In genomic region chr17:73151888-73152633, GRCh38 we compare ENCODE assay signal across 15 cellular contexts. TPM values are rescaled to one million over a fixed set of nuclear protein-coding genes. Genes with fewer than 3 reads are reported as not detected.
DNase-seq lines count a peak whose midpoint lies in the region; ATAC-seq and TF ChIP-seq lines count a peak whose summit lies in the region.
"Had no signal": no experiment of that assay in that cellular context is flagged by ENCODE, and none has a peak within 500 bp of the region (broad histone marks: within the 10 kb centered on the region; RNA-seq: fewer than 3 reads in every experiment).

No MANE protein-coding gene starts in this region.

- H3K36me3 ChIP-seq in OCI-LY7 (ENCODE audit: insufficient read depth, low read length) (no peaks in the 10 kb centered on the region), hepatocyte (replicated peaks; ENCODE audit: insufficient read depth, low read depth) (no peaks in the 10 kb centered on the region), upper lobe of right lung (no peaks in the 10 kb centered on the region)
- H3K36me3 ChIP-seq: tibial artery had no signal

- H3K27ac ChIP-seq in OCI-LY7 (ENCODE audit: low read depth, low read length, poor library complexity, severe bottlenecking) (peak overlapping the region; percentile 31), hepatocyte (peak overlapping the region; percentile 19), upper lobe of right lung (no peak overlapping the region)
- H3K27ac ChIP-seq: tibial artery had no signal

- CTCF ChIA-PET in OCI-LY7 (lab: Charles Lee; ENCODE audit: unreplicated experiment): no interaction called here

- H3K4me3 Mint-ChIP-seq in activated T-cell treated with anti-CD3 and anti-CD28 coated beads, Interleukin-2, amount 50 U/mL, for 72 hours: no peak overlapping the region

- no peaks in the 10 kb centered on the region for H3K27me3 ChIP-seq in hepatocyte
- no peaks in the 10 kb centered on the region for H3K27me3 ChIP-seq in upper lobe of right lung

- H3K4me2 ChIP-seq in OCI-LY7 (ENCODE audit: low read length) (peak overlapping the region; percentile 37), hepatocyte (no peak overlapping the region)
- H3K4me2 ChIP-seq: smooth muscle cell had no signal

- no peaks in the 10 kb centered on the region for H3K27me3 Mint-ChIP-seq in activated T-cell treated with anti-CD3 and anti-CD28 coated beads, Interleukin-2, amount 50 U/mL, for 72 hours (ENCODE audit: low read depth)

- no TSS peak for BruUV-seq in OCI-LY7 (replicated peaks; lab: Mats Ljungman, UMichigan)

- TF ChIP-seq CTCF in OCI-LY7 (conservative IDR thresholded peaks at IDR 0.05; ENCODE audit: low read length) (no peak), hepatocyte (IDR thresholded peaks at IDR 0.05; ENCODE audit: poor library complexity) (no peak), upper lobe of right lung (IDR thresholded peaks at IDR 0.05) (no peak)

- no peaks in the 10 kb centered on the region for H3K9me3 ChIP-seq in OCI-LY7 (ENCODE audit: low read length)
- no peaks in the 10 kb centered on the region for H3K9me3 ChIP-seq in hepatocyte (ENCODE audit: low read depth)
- no peaks in the 10 kb centered on the region for H3K9me3 ChIP-seq in upper lobe of right lung

- no peaks in the 10 kb centered on the region for H3K79me2 ChIP-seq in OCI-LY7 (ENCODE audit: insufficient read depth, low read depth, low read length)
- H3K79me2 ChIP-seq in hepatocyte: no peaks in the 10 kb centered on the region

- 62% methylated on average over 10 of the region's 10 CpGs for WGBS in hepatocyte (ENCODE audit: low lambda C conversion rate, missing lambda C conversion rate)

- H3K9me3 Mint-ChIP-seq in activated T-cell treated with anti-CD3 and anti-CD28 coated beads, Interleukin-2, amount 50 U/mL, for 72 hours: peaks cover 4 to 6% of the 10 kb centered on the region in 2 donors

- peaks cover 30% of the 10 kb centered on the region for H3K4me1 Mint-ChIP-seq in activated T-cell treated with anti-CD3 and anti-CD28 coated beads, Interleukin-2, amount 50 U/mL, for 72 hours (ENCODE audit: low read depth)

- peak overlapping the region; percentile 64 for H3K27ac Mint-ChIP-seq in activated T-cell treated with anti-CD3 and anti-CD28 coated beads, Interleukin-2, amount 50 U/mL, for 72 hours

- H3K36me3 Mint-ChIP-seq in activated T-cell treated with anti-CD3 and anti-CD28 coated beads, Interleukin-2, amount 50 U/mL, for 72 hours (ENCODE audit: insufficient read depth in 2 of 2): peaks cover 7 to 14% of the 10 kb centered on the region in 2 donors

- H4K20me1 ChIP-seq in OCI-LY7 (ENCODE audit: insufficient read depth, low read length) (no peaks in the 10 kb centered on the region), hepatocyte (ENCODE audit: insufficient read depth, poor library complexity, severe bottlenecking) (no peaks in the 10 kb centered on the region)

- DNase-seq in activated T-cell treated with anti-CD3 and anti-CD28 coated beads, Interleukin-2, amount 50 U/mL, for 72 hours: no peak
- DNase-seq in activated T-cell treated with anti-CD3 and anti-CD28 coated beads for 4 hours (no peak), OCI-LY7 (ENCODE audit: low spot score) (no peak), hepatocyte (ENCODE audit: low spot score) (no peak), upper lobe of right lung (no peak), NCI-H1436 (lab: John Stamatoyannopoulos, UW) (no peak)
- DNase-seq: activated CD4-positive, CD25-positive, alpha-beta regulatory T cell; activated effector memory CD4-positive, alpha-beta T cell treated with Interleukin-2 at 50 U/mL for 16 hours; DMS153; head of caudate nucleus; tibial artery had no signal

- ATAC-seq in activated T-cell treated with anti-CD3 and anti-CD28 coated beads, Interleukin-2, amount 50 U/mL, for 72 hours (replicated peaks in 1 of 2): no peak
- peak; percentile 27 for ATAC-seq in upper lobe of right lung
- ATAC-seq in GM18498 (IDR thresholded peaks at IDR 0.05; ENCODE audit: unreplicated experiment): no peak
- ATAC-seq in HG02763 (IDR thresholded peaks at IDR 0.05; ENCODE audit: unreplicated experiment): no peak

- H3K9me2 ChIP-seq in OCI-LY7 (ENCODE audit: insufficient read depth, low read length): no peaks in the 10 kb centered on the region
- H3K9me2 ChIP-seq in hepatocyte (replicated peaks; ENCODE audit: insufficient read depth): no peaks in the 10 kb centered on the region

- peak overlapping the region; percentile 81 for H2AFZ ChIP-seq in OCI-LY7 (ENCODE audit: low read length)
- H2AFZ ChIP-seq in hepatocyte: no peak overlapping the region

- H3K4me3 ChIP-seq in OCI-LY7 (ENCODE audit: low read depth, low read length, poor library complexity, severe bottlenecking): no peak overlapping the region
- no peak overlapping the region for H3K4me3 ChIP-seq in hepatocyte
- no peak overlapping the region for H3K4me3 ChIP-seq in upper lobe of right lung
- H3K4me3 ChIP-seq: smooth muscle cell, tibial artery had no signal

- POLR2A ChIA-PET in OCI-LY7 (lab: Charles Lee): no interaction called here

- H3K4me1 ChIP-seq in OCI-LY7 (ENCODE audit: insufficient read depth, low read length, poor library complexity, severe bottlenecking): peaks cover 23% of the 10 kb centered on the region
- peaks cover 7% of the 10 kb centered on the region for H3K4me1 ChIP-seq in hepatocyte (ENCODE audit: insufficient read depth)
- peaks cover 9% of the 10 kb centered on the region for H3K4me1 ChIP-seq in upper lobe of right lung
- H3K4me1 ChIP-seq: tibial artery had no signal

- intact Hi-C loops in OCI-LY7 (cut with micrococcal nuclease; ENCODE audit: unreplicated experiment): loop anchor here (10.0 kb wide), 1 partner anchor 597 kb away; no protein-coding TSS in a partner anchor
- intact Hi-C loops in upper lobe of right lung (cut with DNase I): no loop called here

RNA-seq across cellular contexts. Expression of gene SSTR2, which starts 12.7 kb away (rescaled TPM):
- under 1 TPM; 0.29 to 0.32 TPM for total RNA-seq in activated T-cell treated with anti-CD3 and anti-CD28 coated beads, Interleukin-2, amount 50 U/mL, for 72 hours
- not detected in 2 replicates for total RNA-seq in OCI-LY7 (2014; rRNA removed; shearing (Covaris generic))
- not detected in 2 replicates for total RNA-seq in OCI-LY7 (2022)
- total RNA-seq in hepatocyte: 0.10 and 0.48 TPM in 2 replicates
- 0.15 and 0.28 TPM in 2 replicates for polyA plus RNA-seq in hepatocyte
- 0.38 TPM for total RNA-seq in upper lobe of right lung
- total RNA-seq: bronchial epithelial cell had no signal
- polyA plus RNA-seq: smooth muscle cell had no signal

RNA-seq across cellular contexts. Expression of gene COG1, which starts 40.8 kb away (rescaled TPM):
- 10 to 100 TPM; 36.2 to 37.1 TPM for total RNA-seq in activated T-cell treated with anti-CD3 and anti-CD28 coated beads, Interleukin-2, amount 50 U/mL, for 72 hours
- 19.8 and 38.3 TPM in 2 replicates for total RNA-seq in OCI-LY7 (2014; rRNA removed; shearing (Covaris generic))
- total RNA-seq in OCI-LY7 (2022) (44.1 and 47.5 TPM in 2 replicates), hepatocyte (19.6 and 22.0 TPM in 2 replicates), upper lobe of right lung (37.0 TPM)
- polyA plus RNA-seq in hepatocyte: 24.9 and 26.8 TPM in 2 replicates

RNA-seq across cellular contexts. Expression of gene SLC39A11, which starts 59.6 kb away (rescaled TPM):
- 10 to 100 TPM; 21.5 to 26.4 TPM for total RNA-seq in activated T-cell treated with anti-CD3 and anti-CD28 coated beads, Interleukin-2, amount 50 U/mL, for 72 hours
- 22.7 and 25.6 TPM in 2 replicates for total RNA-seq in OCI-LY7 (2014; rRNA removed; shearing (Covaris generic))
- 40.0 and 51.5 TPM in 2 replicates for total RNA-seq in OCI-LY7 (2022)
- 39.1 and 62.6 TPM in 2 replicates for total RNA-seq in hepatocyte
- polyA plus RNA-seq in hepatocyte: 27.5 and 37.7 TPM in 2 replicates
- 33.7 TPM for total RNA-seq in upper lobe of right lung
